ENCODE assay signal across 29 cellular contexts in the genomic region with DNA sequence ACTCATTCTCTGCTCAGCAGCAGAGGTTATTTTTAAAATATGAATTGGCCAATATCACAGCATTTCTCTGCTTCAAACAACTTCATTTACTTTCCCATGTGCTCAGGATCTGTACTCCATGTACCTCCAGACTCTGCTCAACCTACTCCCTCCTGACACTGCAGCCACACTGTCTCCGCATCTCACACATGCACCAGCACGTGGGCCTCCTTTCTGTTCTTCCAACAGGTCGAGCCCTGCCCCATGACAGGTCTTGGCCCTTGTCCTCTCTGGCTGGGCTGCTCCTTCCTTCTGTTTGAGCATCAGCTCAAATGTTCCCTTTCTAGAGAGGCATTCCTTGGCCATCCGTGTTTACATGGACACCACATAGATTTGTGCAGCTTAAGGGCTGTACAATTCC.
"Had no signal": no experiment of that assay in that cellular context is flagged by ENCODE, and none has a peak within 500 bp of the region (broad histone marks: within the 10 kb centered on the region; RNA-seq: fewer than 3 reads in every experiment).

No MANE protein-coding gene starts in this region.

- H3K4me1 ChIP-seq: left ventricle myocardium inferior, prostate gland, thyroid gland, transverse colon, upper lobe of left lung, vagina had no signal

- H3K36me3 ChIP-seq: left ventricle myocardium inferior, neural progenitor cell, ovary, prostate gland, stomach, thyroid gland, transverse colon, upper lobe of left lung, vagina had no signal

- H3K27ac Mint-ChIP-seq: immature natural killer cell; naive thymus-derived CD4-positive, alpha-beta T cell; natural killer cell treated with Interleukin-12 subunit alpha and Interleukin-12 subunit beta and Interleukin-15 and Interleukin-18, amount 100 ng/mL, for 72 hours; neural progenitor cell; stimulated activated naive B cell treated with anti-CD40 and anti-IgM and Interleukin-4, amounts not matched to agents 10 μg/mL and 1 μg/mL and 100 μg/mL, for 72 hours had no signal

- H3K9me3 Mint-ChIP-seq: natural killer cell treated with Interleukin-12 subunit alpha and Interleukin-12 subunit beta and Interleukin-15 and Interleukin-18, amount 100 ng/mL, for 72 hours; neural progenitor cell; stimulated activated naive B cell treated with anti-CD40 and anti-IgM and Interleukin-4, amounts not matched to agents 10 μg/mL and 1 μg/mL and 100 μg/mL, for 72 hours had no signal

- H3K27ac ChIP-seq: left ventricle myocardium inferior, neural progenitor cell, ovary, prostate gland, skin epidermis, stomach, testis, thyroid gland, transverse colon, upper lobe of left lung, vagina had no signal

- H3K9me3 ChIP-seq: left ventricle myocardium inferior, mucosa of descending colon, ovary, prostate gland, stomach, testis, thyroid gland, transverse colon, upper lobe of left lung, vagina had no signal

- H3K4me1 Mint-ChIP-seq: immature natural killer cell; naive thymus-derived CD4-positive, alpha-beta T cell; stimulated activated naive B cell treated with anti-CD40 and anti-IgM and Interleukin-4, amounts not matched to agents 10 μg/mL and 1 μg/mL and 100 μg/mL, for 72 hours had no signal

- DNase-seq: hypothalamus; immature natural killer cell; kidney; left colon; left ventricle myocardium inferior; mesendoderm; midbrain; mucosa of descending colon; naive thymus-derived CD4-positive, alpha-beta T cell; ovary; retina; right cardiac atrium; stimulated activated CD4-positive, alpha-beta T cell treated with anti-CD3 and anti-CD28 coated beads, Interleukin-12 subunit alpha, Interleukin-12 subunit beta, amount 100 ng/mL, for 4 hours; stimulated activated CD4-positive, alpha-beta T cell treated with anti-CD3 and anti-CD28 coated beads, Interleukin-15, amount 100 ng/mL, for 24 hours; stimulated activated CD4-positive, alpha-beta T cell treated with anti-CD3 and anti-CD28 coated beads, Interleukin-2, amount 100 ng/mL, for 24 hours; stimulated activated CD4-positive, alpha-beta T cell treated with anti-CD3 and anti-CD28 coated beads, Interleukin-4, amount 100 ng/mL, for 1 hour; stimulated activated naive B cell treated with anti-CD40 and anti-IgM and Interleukin-4, amounts not matched to agents 10 μg/mL and 1 μg/mL and 100 μg/mL, for 72 hours; stimulated activated naive CD8-positive, alpha-beta T cell treated with anti-CD3 and anti-CD28 coated beads, Interleukin-15, Interleukin-2, amounts not matched to agents 100 U/mL and 50 U/mL, for 24 hours; stomach; testis; thyroid gland; transverse colon; upper lobe of left lung had no signal

- H3K4me3 ChIP-seq: left ventricle myocardium inferior, lung, mucosa of descending colon, neural progenitor cell, ovary, prostate gland, skin epidermis, stomach, testis, thyroid gland, transverse colon, upper lobe of left lung, vagina had no signal

- H3K4me3 Mint-ChIP-seq: immature natural killer cell; naive thymus-derived CD4-positive, alpha-beta T cell; natural killer cell treated with Interleukin-12 subunit alpha and Interleukin-12 subunit beta and Interleukin-15 and Interleukin-18, amount 100 ng/mL, for 72 hours; neural progenitor cell; stimulated activated naive B cell treated with anti-CD40 and anti-IgM and Interleukin-4, amounts not matched to agents 10 μg/mL and 1 μg/mL and 100 μg/mL, for 72 hours had no signal

- H3K36me3 Mint-ChIP-seq: immature natural killer cell; naive thymus-derived CD4-positive, alpha-beta T cell; natural killer cell treated with Interleukin-12 subunit alpha and Interleukin-12 subunit beta and Interleukin-15 and Interleukin-18, amount 100 ng/mL, for 72 hours; neural progenitor cell; stimulated activated naive B cell treated with anti-CD40 and anti-IgM and Interleukin-4, amounts not matched to agents 10 μg/mL and 1 μg/mL and 100 μg/mL, for 72 hours had no signal
